15 cellular contexts compared by ENCODE assay signal in the genomic region with DNA sequence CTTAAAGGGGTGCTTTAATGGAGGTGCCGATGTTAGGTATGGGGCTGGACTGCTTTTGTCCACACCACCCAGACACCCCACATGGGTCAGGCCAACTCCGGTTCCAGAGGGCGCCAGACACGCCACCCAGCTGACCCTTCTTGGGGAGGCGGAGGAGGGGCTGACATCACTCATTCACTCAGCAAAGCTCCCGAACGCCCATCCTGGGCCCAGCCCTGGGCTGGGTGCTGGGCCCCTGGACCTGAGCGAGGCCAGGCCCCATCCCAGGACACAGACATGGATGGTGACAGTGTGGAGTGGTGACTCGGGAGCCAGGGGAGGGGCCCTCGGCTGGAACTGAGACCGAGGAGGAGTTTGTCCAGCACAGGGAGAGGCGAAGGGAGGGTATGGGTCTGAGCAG. TPM values are rescaled to one million over a fixed set of nuclear protein-coding genes. Genes with fewer than 3 reads are reported as not detected.
DNase-seq lines count a peak whose midpoint lies in the region; ATAC-seq and TF ChIP-seq lines count a peak whose summit lies in the region.
"Had no signal": no experiment of that assay in that cellular context is flagged by ENCODE, and none has a peak within 500 bp of the region (broad histone marks: within the 10 kb centered on the region; RNA-seq: fewer than 3 reads in every experiment).

No MANE protein-coding gene starts in this region.

- H3K9me2 ChIP-seq in GM23338 (ENCODE audit: insufficient read depth), result no peaks in the 10 kb centered on the region

- H3K4me1 ChIP-seq in GM23338 (ENCODE audit: insufficient read depth), result no peaks in the 10 kb centered on the region
- H3K4me1 ChIP-seq in osteoblast (ENCODE audit: insufficient read depth, low read length), result no peaks in the 10 kb centered on the region

- ATAC-seq in GM23338 (peak; percentile 26; the same call in 1 of the 3 replicates), GM21529 (IDR thresholded peaks at IDR 0.05; ENCODE audit: unreplicated experiment) (no peak), HG03432 (IDR thresholded peaks at IDR 0.05; ENCODE audit: unreplicated experiment) (no peak)
- no peak for ATAC-seq in central memory CD8-positive, alpha-beta T cell (replicated peaks; ENCODE audit: extremely low read depth, poor library complexity, severe bottlenecking)

- H3K4me2 ChIP-seq in GM23338 (no peak overlapping the region), osteoblast (ENCODE audit: insufficient read depth, low read length) (no peak overlapping the region)

- H3K36me3 Mint-ChIP-seq in GM23338 (ENCODE audit: low read depth), result peaks cover 25% of the 10 kb centered on the region
- H3K36me3 Mint-ChIP-seq in central memory CD8-positive, alpha-beta T cell (ENCODE audit: insufficient read depth), result peaks cover 29% of the 10 kb centered on the region

- H3K4me3 ChIP-seq in GM23338 (no peak overlapping the region), osteoblast (ENCODE audit: insufficient read depth, low read length) (no peak overlapping the region)

- no peaks in the 10 kb centered on the region for H3K4me1 Mint-ChIP-seq in GM23338
- peaks cover 11% of the 10 kb centered on the region for H3K4me1 Mint-ChIP-seq in central memory CD8-positive, alpha-beta T cell
- H3K4me1 Mint-ChIP-seq: CD14-positive monocyte had no signal

- peaks cover 5% of the 10 kb centered on the region for H3K9me3 ChIP-seq in osteoblast (ENCODE audit: low read depth, low read length)

- H4K20me1 ChIP-seq in GM23338 (replicated peaks; ENCODE audit: insufficient read depth) (no peaks in the 10 kb centered on the region), osteoblast (ENCODE audit: insufficient read depth, low read length) (no peaks in the 10 kb centered on the region)

- H3K27ac Mint-ChIP-seq in GM23338, result no peak overlapping the region
- H3K27ac Mint-ChIP-seq in central memory CD8-positive, alpha-beta T cell (ENCODE audit: low read depth), result peak overlapping the region; percentile 81
- H3K27ac Mint-ChIP-seq: CD4-positive, alpha-beta T cell had no signal

- H3F3A ChIP-seq in GM23338 (replicated peaks; ENCODE audit: low read depth), result no peaks in the 10 kb centered on the region

- peaks cover 6% of the 10 kb centered on the region for H3K27me3 Mint-ChIP-seq in GM23338 (ENCODE audit: insufficient read depth, low read depth, poor library complexity)
- no peaks in the 10 kb centered on the region for H3K27me3 Mint-ChIP-seq in central memory CD8-positive, alpha-beta T cell
- H3K27me3 Mint-ChIP-seq: CD4-positive, alpha-beta T cell; CD8-positive, alpha-beta memory T cell had no signal

- H3K27ac ChIP-seq in GM23338 (ENCODE audit: low read depth), result no peak overlapping the region
- H3K27ac ChIP-seq in osteoblast (ENCODE audit: low read depth, low read length), result no peak overlapping the region

- H2AFZ ChIP-seq in GM23338 (no peak overlapping the region), osteoblast (ENCODE audit: low read length) (no peak overlapping the region)

- TF ChIP-seq CTCF in GM23338 (conservative IDR thresholded peaks at IDR 0.05; ENCODE audit: low read depth in 2 of 2) (peak in 1 of 2 experiments; percentile 37; a peak in 2 of 4 replicates), osteoblast (IDR thresholded peaks at IDR 0.05; ENCODE audit: extremely low read depth, low read depth, low read length) (no peak)

- DNase-seq in GM23338 (ENCODE audit: low spot score), result no peak
- DNase-seq in central memory CD8-positive, alpha-beta T cell (ENCODE audit: low spot score in 2 of 2), result no peak
- peak; percentile 49 for DNase-seq in osteoblast (ENCODE audit: insufficient read length, low spot score, missing footprints)
- no peak for DNase-seq in activated naive CD4-positive, alpha-beta T cell treated with Interleukin-2 at 50 U/mL for 16 hours
- DNase-seq: CD4-positive, alpha-beta T cell; CD8-positive, alpha-beta memory T cell; DMS 273 treated with DMSO at 0.1 percent for 48 hours; DMS79; EL; GDM1; H7; HCEC 1CT had no signal

- H3K36me3 ChIP-seq in GM23338 (ENCODE audit: insufficient read depth), result no peaks in the 10 kb centered on the region
- H3K36me3 ChIP-seq in osteoblast (ENCODE audit: insufficient read depth, low read length), result peaks cover 26% of the 10 kb centered on the region

- no peak overlapping the region for H3K4me3 Mint-ChIP-seq in GM23338
- H3K4me3 Mint-ChIP-seq in central memory CD8-positive, alpha-beta T cell, result no peak overlapping the region
- H3K4me3 Mint-ChIP-seq: CD14-positive monocyte; CD4-positive, alpha-beta T cell; CD8-positive, alpha-beta memory T cell had no signal

- H3K79me2 ChIP-seq in GM23338 (replicated peaks; ENCODE audit: insufficient read depth) (no peaks in the 10 kb centered on the region), osteoblast (ENCODE audit: insufficient read depth, low read length) (no peaks in the 10 kb centered on the region)

- H3K27me3 ChIP-seq in GM23338 (ENCODE audit: insufficient read depth) (no peaks in the 10 kb centered on the region), osteoblast (ENCODE audit: insufficient read depth, low read length) (no peaks in the 10 kb centered on the region)

- peaks cover 13% of the 10 kb centered on the region; the same call in 2 of the 3 replicates for H3K9me3 Mint-ChIP-seq in GM23338
- peaks cover 9% of the 10 kb centered on the region for H3K9me3 Mint-ChIP-seq in central memory CD8-positive, alpha-beta T cell
- H3K9me3 Mint-ChIP-seq: CD4-positive, alpha-beta T cell had no signal

TF ChIP-seq in GM23338, 12 proteins besides CTCF, POLR2A, EP300 and RAD21 (continues in another document):
- no peak for TF ChIP-seq EZH2phosphoT487 (IDR thresholded peaks at IDR 0.05; ENCODE audit: unreplicated experiment)
- no peak for TF ChIP-seq POLR2AphosphoS5 (IDR thresholded peaks at IDR 0.05; ENCODE audit: low read depth)
- TF ChIP-seq ZNF114 (CRISPR knock-in tag; IDR thresholded peaks at IDR 0.05), result no peak
- no peak for TF ChIP-seq JUNB (IDR thresholded peaks at IDR 0.05; ENCODE audit: unreplicated experiment)
- TF ChIP-seq, protein P1, sequence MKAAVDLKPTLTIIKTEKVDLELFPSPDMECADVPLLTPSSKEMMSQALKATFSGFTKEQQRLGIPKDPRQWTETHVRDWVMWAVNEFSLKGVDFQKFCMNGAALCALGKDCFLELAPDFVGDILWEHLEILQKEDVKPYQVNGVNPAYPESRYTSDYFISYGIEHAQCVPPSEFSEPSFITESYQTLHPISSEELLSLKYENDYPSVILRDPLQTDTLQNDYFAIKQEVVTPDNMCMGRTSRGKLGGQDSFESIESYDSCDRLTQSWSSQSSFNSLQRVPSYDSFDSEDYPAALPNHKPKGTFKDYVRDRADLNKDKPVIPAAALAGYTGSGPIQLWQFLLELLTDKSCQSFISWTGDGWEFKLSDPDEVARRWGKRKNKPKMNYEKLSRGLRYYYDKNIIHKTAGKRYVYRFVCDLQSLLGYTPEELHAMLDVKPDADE (IDR thresholded peaks at IDR 0.05), result no peak
- TF ChIP-seq, protein P2, sequence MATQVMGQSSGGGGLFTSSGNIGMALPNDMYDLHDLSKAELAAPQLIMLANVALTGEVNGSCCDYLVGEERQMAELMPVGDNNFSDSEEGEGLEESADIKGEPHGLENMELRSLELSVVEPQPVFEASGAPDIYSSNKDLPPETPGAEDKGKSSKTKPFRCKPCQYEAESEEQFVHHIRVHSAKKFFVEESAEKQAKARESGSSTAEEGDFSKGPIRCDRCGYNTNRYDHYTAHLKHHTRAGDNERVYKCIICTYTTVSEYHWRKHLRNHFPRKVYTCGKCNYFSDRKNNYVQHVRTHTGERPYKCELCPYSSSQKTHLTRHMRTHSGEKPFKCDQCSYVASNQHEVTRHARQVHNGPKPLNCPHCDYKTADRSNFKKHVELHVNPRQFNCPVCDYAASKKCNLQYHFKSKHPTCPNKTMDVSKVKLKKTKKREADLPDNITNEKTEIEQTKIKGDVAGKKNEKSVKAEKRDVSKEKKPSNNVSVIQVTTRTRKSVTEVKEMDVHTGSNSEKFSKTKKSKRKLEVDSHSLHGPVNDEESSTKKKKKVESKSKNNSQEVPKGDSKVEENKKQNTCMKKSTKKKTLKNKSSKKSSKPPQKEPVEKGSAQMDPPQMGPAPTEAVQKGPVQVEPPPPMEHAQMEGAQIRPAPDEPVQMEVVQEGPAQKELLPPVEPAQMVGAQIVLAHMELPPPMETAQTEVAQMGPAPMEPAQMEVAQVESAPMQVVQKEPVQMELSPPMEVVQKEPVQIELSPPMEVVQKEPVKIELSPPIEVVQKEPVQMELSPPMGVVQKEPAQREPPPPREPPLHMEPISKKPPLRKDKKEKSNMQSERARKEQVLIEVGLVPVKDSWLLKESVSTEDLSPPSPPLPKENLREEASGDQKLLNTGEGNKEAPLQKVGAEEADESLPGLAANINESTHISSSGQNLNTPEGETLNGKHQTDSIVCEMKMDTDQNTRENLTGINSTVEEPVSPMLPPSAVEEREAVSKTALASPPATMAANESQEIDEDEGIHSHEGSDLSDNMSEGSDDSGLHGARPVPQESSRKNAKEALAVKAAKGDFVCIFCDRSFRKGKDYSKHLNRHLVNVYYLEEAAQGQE (IDR thresholded peaks at IDR 0.05; ENCODE audit: unreplicated experiment), result no peak

RNA-seq across cellular contexts. Expression of a gene that starts 28.1 kb away (rescaled TPM):
- total RNA-seq in GM23338 (2014; rRNA removed; shearing (Covaris generic)), result 6.9 and 7.1 TPM in 2 replicates
- polyA plus RNA-seq in GM23338 (2016; fragmentation: Nextera tagmentation; extraction: Ambion mirVana), result 1.6 and 2.1 TPM in 2 replicates
- 26.8 and 28.2 TPM in 2 replicates for total RNA-seq in osteoblast

RNA-seq across cellular contexts. Expression of a gene that starts 37.4 kb away (rescaled TPM):
- total RNA-seq in GM23338 (2014; rRNA removed; shearing (Covaris generic)), result 154 and 168 TPM in 2 replicates
- 272 and 288 TPM in 2 replicates for polyA plus RNA-seq in GM23338 (2016; fragmentation: Nextera tagmentation; extraction: Ambion mirVana)
- 94.1 and 95.2 TPM in 2 replicates for total RNA-seq in osteoblast
